In genomic region chr2:152609174-152609573, GRCh38 we compare ENCODE assay signal across 24 cellular contexts.
"Had no signal": no experiment of that assay in that cellular context is flagged by ENCODE, and none has a peak within 500 bp of the region (broad histone marks: within the 10 kb centered on the region; RNA-seq: fewer than 3 reads in every experiment).

No MANE protein-coding gene starts in this region.

- H3K9me3 ChIP-seq: breast epithelium, left ventricle myocardium inferior, right atrium auricular region, thoracic aorta, uterus had no signal

- H3K27me3 ChIP-seq: breast epithelium, foreskin keratinocyte, neural progenitor cell, right atrium auricular region, uterus had no signal

- ATAC-seq: activated CD4-positive, alpha-beta T cell treated with anti-CD3 and anti-CD28 coated beads for 36 hours; foreskin keratinocyte; natural killer cell had no signal

- H3K4me1 ChIP-seq: breast epithelium, foreskin keratinocyte, neural progenitor cell, uterus had no signal

- H3K27ac ChIP-seq: breast epithelium, foreskin keratinocyte, left ventricle myocardium inferior, neural progenitor cell, parathyroid adenoma, right atrium auricular region, thoracic aorta, uterus had no signal

- DNase-seq: activated CD4-positive, alpha-beta T cell treated with anti-CD3 and anti-CD28 coated beads for 36 hours; activated CD4-positive, CD25-positive, alpha-beta regulatory T cell; activated effector memory CD4-positive, alpha-beta T cell treated with anti-CD3 and anti-CD28 coated beads, Interleukin-2, amount 50 U/mL, for 16 hours; activated naive CD4-positive, alpha-beta T cell treated with anti-CD3 and anti-CD28 coated beads for 36 hours; activated naive CD8-positive, alpha-beta T cell treated with anti-CD3 and anti-CD28 coated beads, Interleukin-2, amount 10 ng/mL, durations not matched to agents 7 days and 5 days; amygdala; dermis blood vessel endothelial cell; effector memory CD4-positive, alpha-beta T cell; foreskin keratinocyte; glutamatergic neuron; islet precursor cell; left ventricle myocardium inferior; mesendoderm; natural killer cell; occipital lobe; stimulated activated naive CD4-positive, alpha-beta T cell; trophoblast cell; uterus had no signal

- H3K4me3 ChIP-seq: breast epithelium, left ventricle myocardium inferior, lung, neural progenitor cell, right atrium auricular region, thoracic aorta, uterus had no signal
